In genomic region chr3:185175370-185175987, GRCh38 we compare ENCODE assay signal across 10 cellular contexts. TPM values are rescaled to one million over a fixed set of nuclear protein-coding genes. Genes with fewer than 3 reads are reported as not detected.
DNase-seq lines count a peak whose midpoint lies in the region; ATAC-seq and TF ChIP-seq lines count a peak whose summit lies in the region.
"Had no signal": no experiment of that assay in that cellular context is flagged by ENCODE, and none has a peak within 500 bp of the region (broad histone marks: within the 10 kb centered on the region; RNA-seq: fewer than 3 reads in every experiment).

No MANE protein-coding gene starts in this region.

- H3K9me3 ChIP-seq in PC-9 (ENCODE audit: insufficient read depth, low read depth): no peaks in the 10 kb centered on the region

- H3K36me3 Mint-ChIP-seq in activated naive CD4-positive, alpha-beta T cell treated with anti-CD3 and anti-CD28 coated beads for 36 hours (ENCODE audit: low read depth): no peaks in the 10 kb centered on the region

- peak; percentile 80 for ATAC-seq in HG02678 (IDR thresholded peaks at IDR 0.05; ENCODE audit: unreplicated experiment)

- H3K4me1 ChIP-seq in PC-9 (replicated peaks; ENCODE audit: insufficient read depth): no peaks in the 10 kb centered on the region

- peaks cover 28% of the 10 kb centered on the region for H3K27me3 ChIP-seq in PC-9 (ENCODE audit: insufficient read depth, low read depth)

- no peak overlapping the region for H3K4me2 ChIP-seq in PC-9

- H3K9me2 ChIP-seq in PC-9 (ENCODE audit: insufficient read depth): no peaks in the 10 kb centered on the region

- BruUV-seq in PC-9 (replicated peaks; lab: Mats Ljungman, UMichigan): no TSS peak

- no peak for TF ChIP-seq CTCF in GM13976 (IDR thresholded peaks at IDR 0.05; ENCODE audit: borderline replicate concordance, control extremely low read depth, extremely low read depth, insufficient read depth, missing control alignments)
- TF ChIP-seq CTCF in PC-9 (conservative IDR thresholded peaks at IDR 0.05): no peak

- POLR2A ChIA-PET in PC-9 (lab: Charles Lee; ENCODE audit: unreplicated experiment): no interaction called here

- no peaks in the 10 kb centered on the region for H3F3A ChIP-seq in PC-9 (ENCODE audit: insufficient read depth, low read depth)

- intact Hi-C loops in activated naive CD4-positive, alpha-beta T cell treated with anti-CD3 and anti-CD28 coated beads for 36 hours (cut with micrococcal nuclease): no loop called here
- intact Hi-C loops in PC-9 (cut with micrococcal nuclease; ENCODE audit: unreplicated experiment) (no loop called here), posterior vena cava (cut with DNase I) (loop anchor here in 1 of 2 donors (5.0 kb wide), 1 partner anchor 303 kb away; no protein-coding TSS in a partner anchor)

- in situ Hi-C loops in GM13976 (cut with MboI; ENCODE audit: low sequenced_read_pairs, unreplicated experiment): loop anchor here (25.0 kb wide), 1 partner anchor 288 kb away; no protein-coding TSS in a partner anchor

- no peaks in the 10 kb centered on the region for H3K4me1 Mint-ChIP-seq in activated naive CD4-positive, alpha-beta T cell treated with anti-CD3 and anti-CD28 coated beads for 36 hours (ENCODE audit: low read depth)

- peaks cover 6% of the 10 kb centered on the region for H3K27me3 Mint-ChIP-seq in activated naive CD4-positive, alpha-beta T cell treated with anti-CD3 and anti-CD28 coated beads for 36 hours (ENCODE audit: low read depth)

- H3K4me3 ChIP-seq in PC-9: no peak overlapping the region
- H3K4me3 ChIP-seq: lung had no signal

- no peaks in the 10 kb centered on the region for H3K79me2 ChIP-seq in PC-9 (ENCODE audit: low read depth)

- H2AFZ ChIP-seq in PC-9: no peak overlapping the region

- no peaks in the 10 kb centered on the region for H3K36me3 ChIP-seq in PC-9 (ENCODE audit: low read depth)

- CTCF ChIA-PET in activated naive CD4-positive, alpha-beta T cell treated with anti-CD3 and anti-CD28 coated beads for 36 hours (lab: Charles Lee): interaction anchor here (0.6 to 1.4 kb wide), 5 partner anchors 12 to 301 kb away, joined by 3 to 5 read pairs (median 3); no protein-coding TSS in a partner anchor
- CTCF ChIA-PET in PC-9 (lab: Charles Lee): no interaction called here

- H3K4me3 Mint-ChIP-seq in activated naive CD4-positive, alpha-beta T cell treated with anti-CD3 and anti-CD28 coated beads for 36 hours: no peak overlapping the region

- no peaks in the 10 kb centered on the region for H3K9me3 Mint-ChIP-seq in activated naive CD4-positive, alpha-beta T cell treated with anti-CD3 and anti-CD28 coated beads for 36 hours

- DNase-seq in GM13976 (ENCODE audit: low spot score): peak; percentile 53
- peak; percentile 94 for DNase-seq in NOMO-1 treated with DMSO at 0.1 percent for 48 hours (lab: John Stamatoyannopoulos, UW; ENCODE audit: unreplicated experiment)
- DNase-seq in fibroblast of peridontal ligament (ENCODE audit: extremely low read depth): peak; percentile 40
- DNase-seq in nucleus accumbens (lab: John Stamatoyannopoulos, UW): peak in 54 of 56 donors; percentile 16 to 86 (median 64)
- DNase-seq in activated naive CD4-positive, alpha-beta T cell treated with anti-CD3 and anti-CD28 coated beads for 36 hours: no peak
- no peak for DNase-seq in PC-9
- no peak for DNase-seq in posterior vena cava (ENCODE audit: low spot score)

- H3K27ac ChIP-seq in PC-9: no peak overlapping the region

- no peak overlapping the region for H3K27ac Mint-ChIP-seq in activated naive CD4-positive, alpha-beta T cell treated with anti-CD3 and anti-CD28 coated beads for 36 hours

- H4K20me1 ChIP-seq in PC-9 (ENCODE audit: insufficient read depth): no peaks in the 10 kb centered on the region

RNA-seq across cellular contexts. Expression of gene C3orf70, which starts 22.6 kb away (rescaled TPM):
- not detected for total RNA-seq in activated naive CD4-positive, alpha-beta T cell treated with anti-CD3 and anti-CD28 coated beads for 36 hours
- not detected in 2 replicates for total RNA-seq in PC-9 (2021)
- 10 to 100 TPM; 38.5 to 46.1 TPM for total RNA-seq in posterior vena cava
- total RNA-seq: M059J had no signal

Comparison
In these comparisons a context has a peak if more than half of its experiments do, and no peak if none do; other contexts are left out.
1. DNase-seq: peak in GM13976 (single experiment), NOMO-1 treated with DMSO at 0.1 percent for 48 hours (single experiment), fibroblast of peridontal ligament (single experiment) and nucleus accumbens (54 of 56); none in activated naive CD4-positive, alpha-beta T cell treated with anti-CD3 and anti-CD28 coated beads for 36 hours (single experiment), PC-9 (0 of 2) and posterior vena cava (single experiment).
2. RNA of gene C3orf70, which starts 22.6 kb away (total RNA-seq): 38.5 to 46.1 TPM in posterior vena cava; not detected in activated naive CD4-positive, alpha-beta T cell treated with anti-CD3 and anti-CD28 coated beads for 36 hours and not detected in PC-9; every median in the first group is over 10 times any median in the second.